1 cellular context compared by ENCODE assay signal in genomic region chr11:61972796-61973602, GRCh38.
TF ChIP-seq lines count a peak whose summit lies in the region.

No MANE protein-coding gene starts in this region.

TF ChIP-seq in HepG2, 621 proteins besides CTCF, POLR2A, EP300 and RAD21 (continues in another document):
- TF ChIP-seq ZNF431 (CRISPR knock-in tag; IDR thresholded peaks at IDR 0.05; ENCODE audit: borderline replicate concordance, low read depth): peak; percentile 69
- TF ChIP-seq, protein P1, sequence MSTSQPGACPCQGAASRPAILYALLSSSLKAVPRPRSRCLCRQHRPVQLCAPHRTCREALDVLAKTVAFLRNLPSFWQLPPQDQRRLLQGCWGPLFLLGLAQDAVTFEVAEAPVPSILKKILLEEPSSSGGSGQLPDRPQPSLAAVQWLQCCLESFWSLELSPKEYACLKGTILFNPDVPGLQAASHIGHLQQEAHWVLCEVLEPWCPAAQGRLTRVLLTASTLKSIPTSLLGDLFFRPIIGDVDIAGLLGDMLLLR (CRISPR knock-in tag; IDR thresholded peaks at IDR 0.05): peak; percentile 32; the same call in 1 of the 2 replicates
- peak; percentile 54; the same call in 1 of the 2 replicates for TF ChIP-seq KLF6 (CRISPR knock-in tag; IDR thresholded peaks at IDR 0.05)
- TF ChIP-seq ZNF280D (CRISPR knock-in tag; IDR thresholded peaks at IDR 0.05): 0 out of 2 replicates have a peak, but pooled peaks have one; percentile 27
- TF ChIP-seq SP1 (IDR thresholded peaks at IDR 0.05): no peak
- TF ChIP-seq SP1 (CRISPR knock-in tag; IDR thresholded peaks at IDR 0.05): peak; percentile 11; the same call in 1 of the 2 replicates
- no peak for TF ChIP-seq ZKSCAN1 (IDR thresholded peaks at IDR 0.05; ENCODE audit: low read length)
- no peak for TF ChIP-seq TGIF2 (CRISPR knock-in tag; IDR thresholded peaks at IDR 0.05)
- no peak for TF ChIP-seq HMGA1 (CRISPR knock-in tag; conservative IDR thresholded peaks at IDR 0.05)
- peak; percentile 63; the same call in 1 of the 2 replicates for TF ChIP-seq YEATS2 (CRISPR knock-in tag; IDR thresholded peaks at IDR 0.05; ENCODE audit: borderline replicate concordance)
- TF ChIP-seq AKNA (CRISPR knock-in tag; IDR thresholded peaks at IDR 0.05; ENCODE audit: borderline replicate concordance): 0 out of 2 replicates have a peak, but pooled peaks have one; percentile 2
- TF ChIP-seq, protein P2, sequence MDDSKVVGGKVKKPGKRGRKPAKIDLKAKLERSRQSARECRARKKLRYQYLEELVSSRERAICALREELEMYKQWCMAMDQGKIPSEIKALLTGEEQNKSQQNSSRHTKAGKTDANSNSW (CRISPR knock-in tag; IDR thresholded peaks at IDR 0.05; ENCODE audit: borderline replicate concordance): no peak
- TF ChIP-seq CEBPG (CRISPR knock-in tag; IDR thresholded peaks at IDR 0.05): peak; percentile 83
- 0 out of 2 replicates have a peak, but pooled peaks have one; percentile 27 for TF ChIP-seq TCF7 (IDR thresholded peaks at IDR 0.05; ENCODE audit: low read depth)
- peak; percentile 75 for TF ChIP-seq KDM5B (CRISPR knock-in tag; IDR thresholded peaks at IDR 0.05; ENCODE audit: borderline replicate concordance)
- TF ChIP-seq ZNF18 (CRISPR knock-in tag; IDR thresholded peaks at IDR 0.05; ENCODE audit: insufficient replicate concordance): peak; percentile 48
- TF ChIP-seq CEBPB (IDR thresholded peaks at IDR 0.05; ENCODE audit: borderline replicate concordance, low read depth, low read length): peak; percentile 90
- TF ChIP-seq TARDBP (CRISPR knock-in tag; IDR thresholded peaks at IDR 0.05): 0 out of 2 replicates have a peak, but pooled peaks have one; percentile 62
- TF ChIP-seq PAX8 (CRISPR knock-in tag; IDR thresholded peaks at IDR 0.05; ENCODE audit: borderline replicate concordance): no peak
- TF ChIP-seq, protein P3, sequence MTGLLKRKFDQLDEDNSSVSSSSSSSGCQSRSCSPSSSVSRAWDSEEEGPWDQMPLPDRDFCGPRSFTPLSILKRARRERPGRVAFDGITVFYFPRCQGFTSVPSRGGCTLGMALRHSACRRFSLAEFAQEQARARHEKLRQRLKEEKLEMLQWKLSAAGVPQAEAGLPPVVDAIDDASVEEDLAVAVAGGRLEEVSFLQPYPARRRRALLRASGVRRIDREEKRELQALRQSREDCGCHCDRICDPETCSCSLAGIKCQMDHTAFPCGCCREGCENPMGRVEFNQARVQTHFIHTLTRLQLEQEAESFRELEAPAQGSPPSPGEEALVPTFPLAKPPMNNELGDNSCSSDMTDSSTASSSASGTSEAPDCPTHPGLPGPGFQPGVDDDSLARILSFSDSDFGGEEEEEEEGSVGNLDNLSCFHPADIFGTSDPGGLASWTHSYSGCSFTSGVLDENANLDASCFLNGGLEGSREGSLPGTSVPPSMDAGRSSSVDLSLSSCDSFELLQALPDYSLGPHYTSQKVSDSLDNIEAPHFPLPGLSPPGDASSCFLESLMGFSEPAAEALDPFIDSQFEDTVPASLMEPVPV (CRISPR knock-in tag; IDR thresholded peaks at IDR 0.05): peak; percentile 64; the same call in 1 of the 2 replicates
- TF ChIP-seq, protein P4, sequence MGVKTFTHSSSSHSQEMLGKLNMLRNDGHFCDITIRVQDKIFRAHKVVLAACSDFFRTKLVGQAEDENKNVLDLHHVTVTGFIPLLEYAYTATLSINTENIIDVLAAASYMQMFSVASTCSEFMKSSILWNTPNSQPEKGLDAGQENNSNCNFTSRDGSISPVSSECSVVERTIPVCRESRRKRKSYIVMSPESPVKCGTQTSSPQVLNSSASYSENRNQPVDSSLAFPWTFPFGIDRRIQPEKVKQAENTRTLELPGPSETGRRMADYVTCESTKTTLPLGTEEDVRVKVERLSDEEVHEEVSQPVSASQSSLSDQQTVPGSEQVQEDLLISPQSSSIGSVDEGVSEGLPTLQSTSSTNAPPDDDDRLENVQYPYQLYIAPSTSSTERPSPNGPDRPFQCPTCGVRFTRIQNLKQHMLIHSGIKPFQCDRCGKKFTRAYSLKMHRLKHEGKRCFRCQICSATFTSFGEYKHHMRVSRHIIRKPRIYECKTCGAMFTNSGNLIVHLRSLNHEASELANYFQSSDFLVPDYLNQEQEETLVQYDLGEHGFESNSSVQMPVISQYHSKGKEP (CRISPR knock-in tag; IDR thresholded peaks at IDR 0.05): no peak; the same call in 1 of the 2 replicates
- peak; percentile 38 for TF ChIP-seq XRCC5 (optimal IDR thresholded peaks at IDR 0.05; ENCODE audit: low read length)
- peak; percentile 78 for TF ChIP-seq ZNF143 (CRISPR knock-in tag; IDR thresholded peaks at IDR 0.05)
- TF ChIP-seq, protein P5, sequence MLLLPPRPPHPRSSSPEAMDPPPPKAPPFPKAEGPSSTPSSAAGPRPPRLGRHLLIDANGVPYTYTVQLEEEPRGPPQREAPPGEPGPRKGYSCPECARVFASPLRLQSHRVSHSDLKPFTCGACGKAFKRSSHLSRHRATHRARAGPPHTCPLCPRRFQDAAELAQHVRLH (CRISPR knock-in tag; IDR thresholded peaks at IDR 0.05; ENCODE audit: borderline replicate concordance, low read depth): peak; percentile 83; the same call in 1 of the 2 replicates
- TF ChIP-seq ZNF234 (CRISPR knock-in tag; conservative IDR thresholded peaks at IDR 0.05): no peak
- peak; percentile 29; the same call in 1 of the 2 replicates for TF ChIP-seq CBFB (CRISPR knock-in tag; IDR thresholded peaks at IDR 0.05)
- 0 out of 2 replicates have a peak, but pooled peaks have one; percentile 33 for TF ChIP-seq ARNT2 (CRISPR knock-in tag; IDR thresholded peaks at IDR 0.05; ENCODE audit: low read depth)
- 0 out of 2 replicates have a peak, but pooled peaks have one; percentile 56 for TF ChIP-seq ZNF432 (CRISPR knock-in tag; IDR thresholded peaks at IDR 0.05; ENCODE audit: borderline replicate concordance)
- TF ChIP-seq HES4 (CRISPR knock-in tag; IDR thresholded peaks at IDR 0.05; ENCODE audit: borderline replicate concordance): 0 out of 2 replicates have a peak, but pooled peaks have one; percentile 14
- TF ChIP-seq ZIK1 (CRISPR knock-in tag; IDR thresholded peaks at IDR 0.05; ENCODE audit: borderline replicate concordance, low read depth): no peak
- TF ChIP-seq, protein P6, sequence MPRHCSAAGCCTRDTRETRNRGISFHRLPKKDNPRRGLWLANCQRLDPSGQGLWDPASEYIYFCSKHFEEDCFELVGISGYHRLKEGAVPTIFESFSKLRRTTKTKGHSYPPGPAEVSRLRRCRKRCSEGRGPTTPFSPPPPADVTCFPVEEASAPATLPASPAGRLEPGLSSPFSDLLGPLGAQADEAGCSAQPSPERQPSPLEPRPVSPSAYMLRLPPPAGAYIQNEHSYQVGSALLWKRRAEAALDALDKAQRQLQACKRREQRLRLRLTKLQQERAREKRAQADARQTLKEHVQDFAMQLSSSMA (CRISPR knock-in tag; IDR thresholded peaks at IDR 0.05): no peak
- peak; percentile 98 for TF ChIP-seq FOXO1 (CRISPR knock-in tag; IDR thresholded peaks at IDR 0.05)
- TF ChIP-seq, protein P7, sequence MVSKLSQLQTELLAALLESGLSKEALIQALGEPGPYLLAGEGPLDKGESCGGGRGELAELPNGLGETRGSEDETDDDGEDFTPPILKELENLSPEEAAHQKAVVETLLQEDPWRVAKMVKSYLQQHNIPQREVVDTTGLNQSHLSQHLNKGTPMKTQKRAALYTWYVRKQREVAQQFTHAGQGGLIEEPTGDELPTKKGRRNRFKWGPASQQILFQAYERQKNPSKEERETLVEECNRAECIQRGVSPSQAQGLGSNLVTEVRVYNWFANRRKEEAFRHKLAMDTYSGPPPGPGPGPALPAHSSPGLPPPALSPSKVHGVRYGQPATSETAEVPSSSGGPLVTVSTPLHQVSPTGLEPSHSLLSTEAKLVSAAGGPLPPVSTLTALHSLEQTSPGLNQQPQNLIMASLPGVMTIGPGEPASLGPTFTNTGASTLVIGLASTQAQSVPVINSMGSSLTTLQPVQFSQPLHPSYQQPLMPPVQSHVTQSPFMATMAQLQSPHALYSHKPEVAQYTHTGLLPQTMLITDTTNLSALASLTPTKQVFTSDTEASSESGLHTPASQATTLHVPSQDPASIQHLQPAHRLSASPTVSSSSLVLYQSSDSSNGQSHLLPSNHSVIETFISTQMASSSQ (IDR thresholded peaks at IDR 0.05; ENCODE audit: low read depth): 0 out of 2 replicates have a peak, but pooled peaks have one; percentile 15
- TF ChIP-seq, protein P7 (CRISPR knock-in tag; IDR thresholded peaks at IDR 0.05; ENCODE audit: borderline replicate concordance): no peak
- 0 out of 2 replicates have a peak, but pooled peaks have one; percentile 23 for TF ChIP-seq ZNF343 (CRISPR knock-in tag; IDR thresholded peaks at IDR 0.05)
- TF ChIP-seq SAP130 (CRISPR knock-in tag; IDR thresholded peaks at IDR 0.05; ENCODE audit: low read depth): peak; percentile 74
- TF ChIP-seq MXD4 (CRISPR knock-in tag; IDR thresholded peaks at IDR 0.05): peak; percentile 34; the same call in 1 of the 2 replicates
- no peak; the same call in 1 of the 2 replicates for TF ChIP-seq PBX2 (CRISPR knock-in tag; IDR thresholded peaks at IDR 0.05)
